Comparison of ENCODE assay signal across 1 cellular context in the genomic region with DNA sequence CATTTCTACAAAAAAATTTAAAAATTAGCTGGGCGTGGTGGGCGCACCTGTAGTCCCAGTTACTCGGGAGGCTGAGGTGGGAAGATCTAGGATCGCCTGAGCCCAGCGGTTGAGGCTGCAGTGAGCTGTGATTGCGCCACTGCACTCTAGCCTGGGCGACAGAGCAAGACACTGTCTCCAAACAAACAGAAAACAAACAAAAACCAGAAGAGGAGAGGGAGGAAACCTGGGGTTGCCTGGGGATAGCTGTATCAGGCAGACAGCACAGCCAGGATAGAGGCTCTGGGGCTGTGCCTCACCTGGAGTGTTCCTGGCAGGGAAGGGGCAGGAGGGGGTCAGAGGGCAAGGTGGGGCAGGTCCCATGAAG.
TF ChIP-seq lines count a peak whose summit lies in the region.

No MANE protein-coding gene starts in this region.

TF ChIP-seq in H1, 55 proteins besides CTCF, POLR2A, EP300 and RAD21:
- TF ChIP-seq POLR2AphosphoS5 (IDR thresholded peaks at IDR 0.05; ENCODE audit: low read depth, low read length): no peak
